ENCODE assay signal across 8 cellular contexts in the genomic region with DNA sequence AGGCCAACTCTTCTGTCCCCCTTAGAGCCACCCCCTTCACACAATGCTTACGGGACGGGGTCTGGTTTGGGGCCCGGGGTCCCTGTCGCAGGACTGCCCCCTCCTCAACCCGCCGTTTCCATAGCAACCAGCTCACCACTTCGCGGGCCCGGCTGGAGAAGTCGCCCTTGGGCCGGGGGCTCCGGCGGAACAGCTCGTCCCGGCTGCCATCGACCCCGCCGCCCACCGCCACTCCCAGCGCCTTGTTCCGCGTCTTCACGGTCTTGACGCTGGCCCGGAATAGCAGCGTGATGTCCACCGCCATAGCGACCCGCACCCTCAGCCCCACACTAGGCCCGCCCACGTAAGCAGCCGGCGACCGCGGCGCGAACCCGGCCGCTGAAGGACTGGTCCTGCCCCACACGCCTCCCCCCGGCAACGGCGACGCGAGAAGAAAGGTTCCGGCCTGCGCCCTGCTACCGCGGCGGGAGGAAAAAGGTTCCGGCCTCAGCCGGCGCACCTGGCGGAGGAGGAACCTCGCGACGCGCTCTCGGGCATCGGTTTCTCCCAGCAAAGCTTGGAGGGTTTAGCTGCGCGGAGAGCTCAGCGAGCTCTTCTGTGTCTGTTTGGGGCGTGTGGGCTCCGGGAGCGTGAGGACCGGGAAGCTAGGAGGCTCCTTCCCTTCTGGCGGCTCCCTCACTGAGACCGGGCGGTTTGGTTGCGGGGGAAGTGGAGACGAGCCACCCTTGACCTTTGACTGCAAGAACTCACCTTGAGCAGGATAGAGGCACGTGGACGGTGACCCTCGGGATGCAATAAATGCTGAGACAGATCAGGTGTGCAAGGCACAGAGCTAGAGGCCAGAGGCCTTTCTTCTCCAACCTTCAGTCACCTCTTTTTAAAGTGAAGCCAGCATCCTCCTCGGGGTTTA. TPM values are rescaled to one million over a fixed set of nuclear protein-coding genes. Genes with fewer than 3 reads are reported as not detected.
A peak's percentile ranks its signal among the peaks of the same experiment; 100 is the strongest.
DNase-seq lines count a peak whose midpoint lies in the region; ATAC-seq and TF ChIP-seq lines count a peak whose summit lies in the region.

Gene STX18 (minus strand): TSS at position 388 of the 910 bp plus-strand sequence. CDS start 84 bp downstream, at position 304.

- TF ChIP-seq CTCF in 22Rv1 (IDR thresholded peaks at IDR 0.05) (no peak), brain (conservative IDR thresholded peaks at IDR 0.05) (no peak)

- ATAC-seq in GM18517 (IDR thresholded peaks at IDR 0.05; ENCODE audit: unreplicated experiment) = peak; percentile 85
- ATAC-seq in HG03039 (IDR thresholded peaks at IDR 0.05; ENCODE audit: unreplicated experiment) = peak; percentile 80

- H3K27ac Mint-ChIP-seq in brain = peak within 1 kb of the TSS; percentile 93 to 97 (median 96)

- DNase-seq in NCI-H2107 (lab: John Stamatoyannopoulos, UW) (peak; percentile 64), UCSD-AML1 (lab: John Stamatoyannopoulos, UW; ENCODE audit: unreplicated experiment) (peak; percentile 87), iPS DF 6.9 (ENCODE audit: low read depth, low spot score) (peak; percentile 57), skeletal muscle cell (ENCODE audit: low read depth) (peak; percentile 58)

- H3K9me3 Mint-ChIP-seq in brain = no peaks in the 10 kb centered on the region

- H3K4me1 ChIP-seq in iPS DF 6.9 (ENCODE audit: control insufficient read depth, insufficient read depth, low read length) = no peaks in the 10 kb centered on the region

- no peaks in the 10 kb centered on the region for H3K9me3 ChIP-seq in iPS DF 6.9 (ENCODE audit: control insufficient read depth, insufficient read depth, low read length)

- no CpG with 5 or more reads among the region's 76 CpGs for WGBS in iPS DF 6.9 (ENCODE audit: insufficient coverage, insufficient read length)

- no peaks in the 10 kb centered on the region for H3K27me3 ChIP-seq in iPS DF 6.9 (ENCODE audit: control insufficient read depth, insufficient read depth, low read length)

- peaks cover 55% of the 10 kb centered on the region for H3K4me1 Mint-ChIP-seq in brain

- peak within 1 kb of the TSS; percentile 70 for H3K4me3 ChIP-seq in iPS DF 6.9 (ENCODE audit: low read length)
- H3K4me3 ChIP-seq in skeletal muscle cell (ENCODE audit: low read depth, low read length) = peak within 1 kb of the TSS; percentile 95

- H3K27ac ChIP-seq in 22Rv1 = peak within 1 kb of the TSS; percentile 82
- H3K27ac ChIP-seq in iPS DF 6.9 (ENCODE audit: low read length) = no peak within 1 kb of the TSS

- peaks cover 12% of the 10 kb centered on the region for H3K27me3 Mint-ChIP-seq in brain

- peaks cover 15% of the 10 kb centered on the region for H3K36me3 Mint-ChIP-seq in brain

- H3K4me3 Mint-ChIP-seq in brain = peak within 1 kb of the TSS; percentile 97 to 99 (median 98)

- H3K36me3 ChIP-seq in iPS DF 6.9 (ENCODE audit: control insufficient read depth, insufficient read depth, low read length) = no peaks in the 10 kb centered on the region

RNA-seq across cellular contexts. Expression of gene STX18, which starts in this region (rescaled TPM):
- 45.1 TPM for polyA plus RNA-seq in brain (ENCODE audit: insufficient read depth, low read depth, low replicate concordance)
